11 cellular contexts compared by ENCODE assay signal in genomic region chrX:106959897-106960296, GRCh38. TPM values are rescaled to one million over a fixed set of nuclear protein-coding genes. Genes with fewer than 3 reads are reported as not detected.
DNase-seq lines count a peak whose midpoint lies in the region; TF ChIP-seq lines count a peak whose summit lies in the region.
"Had no signal": no experiment of that assay in that cellular context is flagged by ENCODE, and none has a peak within 500 bp of the region (broad histone marks: within the 10 kb centered on the region; RNA-seq: fewer than 3 reads in every experiment).

No MANE protein-coding gene starts in this region.

- H3K4me1 ChIP-seq in Caco-2, result peaks cover 11% of the 10 kb centered on the region
- H3K4me1 ChIP-seq in Loucy (ENCODE audit: insufficient read depth, low read length, poor library complexity, severe bottlenecking), result no peaks in the 10 kb centered on the region
- H3K4me1 ChIP-seq: HAP-1 had no signal

- peaks cover 48% of the 10 kb centered on the region for H3K36me3 Mint-ChIP-seq in Caco-2 (ENCODE audit: insufficient read depth, unreplicated experiment)
- peaks cover 7% of the 10 kb centered on the region for H3K36me3 Mint-ChIP-seq in chondrocyte (ENCODE audit: low read depth)

- no peaks in the 10 kb centered on the region for H3K27me3 ChIP-seq in Caco-2 (replicated peaks; ENCODE audit: control insufficient read depth, insufficient read depth, low read length)
- H3K27me3 ChIP-seq in Loucy (ENCODE audit: insufficient read depth, low read length, poor library complexity, severe bottlenecking), result no peaks in the 10 kb centered on the region
- H3K27me3 ChIP-seq: neutrophil had no signal

- peak; percentile 23 to 24 for TF ChIP-seq CTCF in Caco-2 (IDR thresholded peaks at IDR 0.05; ENCODE audit: insufficient read depth in 1 of 2, low read depth in 1 of 2, low read length in 1 of 2, severe bottlenecking in 1 of 2, unreplicated experiment in 1 of 2)
- TF ChIP-seq CTCF in Loucy (conservative IDR thresholded peaks at IDR 0.05; ENCODE audit: low read length), result peak; percentile 33; the same call in 1 of the 2 replicates
- peak; percentile 71 for TF ChIP-seq CTCF in chondrocyte (IDR thresholded peaks at IDR 0.05)

- no peaks in the 10 kb centered on the region for H3K9me3 ChIP-seq in Caco-2
- H3K9me3 ChIP-seq in Loucy (ENCODE audit: insufficient read depth, low read depth, low read length), result no peaks in the 10 kb centered on the region
- H3K9me3 ChIP-seq: HAP-1, neutrophil had no signal

- no peak overlapping the region for H3K9ac ChIP-seq in Loucy (ENCODE audit: low read depth, low read length, poor library complexity, severe bottlenecking)

- DNase-seq in Caco-2 (peak; percentile 38 to 49), chondrocyte (ENCODE audit: low spot score) (no peak), midbrain (lab: John Stamatoyannopoulos, UW) (peak; percentile 2), NCI-H1436 treated with DMSO at 0.1 percent for 48 hours (lab: John Stamatoyannopoulos, UW) (no peak), DMS153 treated with DMSO at 0.1 percent for 48 hours (lab: John Stamatoyannopoulos, UW; ENCODE audit: unreplicated experiment) (no peak)
- DNase-seq in stimulated activated CD4-positive, alpha-beta T cell treated with anti-CD3 and anti-CD28 coated beads, Interleukin-2, amount 100 ng/mL, for 24 hours, result no peak
- DNase-seq in stimulated activated CD4-positive, alpha-beta T cell treated with anti-CD3 and anti-CD28 coated beads, Interleukin-2, amount 100 ng/mL, for 48 hours, result no peak

- POLR2A ChIA-PET in Caco-2 (lab: Charles Lee), result no interaction called here

- CTCF ChIA-PET in Caco-2 (lab: Charles Lee), result interaction anchor here (0.6 to 2.2 kb wide), 11 partner anchors 27 to 267 kb away, joined by 3 to 58 read pairs (median 5); partner anchors contain the start of gene RIPPLY1

- H4K20me1 ChIP-seq in Loucy (ENCODE audit: insufficient read depth, low read length, poor library complexity, severe bottlenecking), result no peaks in the 10 kb centered on the region

- H3K9me2 ChIP-seq in Loucy (replicated peaks; ENCODE audit: low read depth, low read length), result no peaks in the 10 kb centered on the region

- H3K4me1 Mint-ChIP-seq in Caco-2 (ENCODE audit: low read depth, unreplicated experiment) (peaks cover 11% of the 10 kb centered on the region), chondrocyte (ENCODE audit: low read depth) (peaks cover 12% of the 10 kb centered on the region)

- intact Hi-C loops in Caco-2 (cut with micrococcal nuclease; ENCODE audit: unreplicated experiment), result loop anchor here (1.0 kb wide), 1 partner anchor 66 kb away; no protein-coding TSS in a partner anchor

- H3K79me2 ChIP-seq in Loucy (ENCODE audit: insufficient read depth, low read length), result no peaks in the 10 kb centered on the region

- H3K4me3 Mint-ChIP-seq in Caco-2 (ENCODE audit: unreplicated experiment) (no peak overlapping the region), chondrocyte (ENCODE audit: unreplicated experiment) (no peak overlapping the region)

- BruUV-seq in Caco-2 (replicated peaks; lab: Mats Ljungman, UMichigan), result no TSS peak

- no peaks in the 10 kb centered on the region for H3F3A ChIP-seq in Loucy (ENCODE audit: low read depth)

- H3K4me2 ChIP-seq in Loucy (ENCODE audit: low read depth, low read length, poor library complexity, severe bottlenecking), result no peak overlapping the region

- H3K9me3 Mint-ChIP-seq in Caco-2 (ENCODE audit: unreplicated experiment) (no peaks in the 10 kb centered on the region), chondrocyte (ENCODE audit: low read depth) (peaks cover 9% of the 10 kb centered on the region)

- H3K27ac Mint-ChIP-seq in Caco-2 (ENCODE audit: unreplicated experiment) (no peak overlapping the region), chondrocyte (ENCODE audit: unreplicated experiment) (no peak overlapping the region)

- H3K36me3 ChIP-seq in Caco-2 (ENCODE audit: control insufficient read depth, insufficient read depth, low read length) (no peaks in the 10 kb centered on the region), Loucy (ENCODE audit: insufficient read depth, low read length) (peaks cover 6% of the 10 kb centered on the region; the same call in 1 of the 2 replicates)
- H3K36me3 ChIP-seq: neutrophil had no signal

- H3K27me3 Mint-ChIP-seq in Caco-2 (ENCODE audit: insufficient read depth, unreplicated experiment), result no peaks in the 10 kb centered on the region
- H3K27me3 Mint-ChIP-seq in chondrocyte (ENCODE audit: low read depth), result no peaks in the 10 kb centered on the region

- H3K4me3 ChIP-seq in Caco-2 (ENCODE audit: low read depth, low read length) (no peak overlapping the region), Loucy (ENCODE audit: low read length, poor library complexity, severe bottlenecking) (no peak overlapping the region)
- H3K4me3 ChIP-seq: HAP-1, SK-N-MC had no signal

- H2AFZ ChIP-seq in Loucy (ENCODE audit: low read length), result no peak overlapping the region

RNA-seq across cellular contexts. Expression of gene CLDN2, which starts 39.7 kb away (rescaled TPM):
- total RNA-seq in Caco-2 (2022) (2.9 and 3.6 TPM in 2 replicates), chondrocyte (0.07 TPM in 1 of 3 replicates, not detected in the others)

RNA-seq across cellular contexts. Expression of gene MORC4, which starts 40.1 kb away (rescaled TPM):
- total RNA-seq in Caco-2 (2022), result 67.6 and 69.7 TPM in 2 replicates
- 31.2 to 35.6 TPM (median 33.8 TPM) in 3 replicates for total RNA-seq in chondrocyte

RNA-seq across cellular contexts. Expression of gene RIPPLY1, which starts 56.8 kb away (rescaled TPM):
- total RNA-seq in Caco-2 (2022) (not detected in 2 replicates), chondrocyte (not detected in 3 replicates)

Comparison
In these comparisons a context has a peak if more than half of its experiments do, and no peak if none do; other contexts are left out.
1. DNase-seq: peak in Caco-2 (2 of 2) and midbrain (single experiment); none in chondrocyte (single experiment), stimulated activated CD4-positive, alpha-beta T cell treated with anti-CD3 and anti-CD28 coated beads, Interleukin-2, amount 100 ng/mL, for 24 hours (0 of 2), NCI-H1436 treated with DMSO at 0.1 percent for 48 hours (single experiment), DMS153 treated with DMSO at 0.1 percent for 48 hours (single experiment) and stimulated activated CD4-positive, alpha-beta T cell treated with anti-CD3 and anti-CD28 coated beads, Interleukin-2, amount 100 ng/mL, for 48 hours (0 of 2).
2. Peak in every context shown above with its lines, with median percentiles within 50 percentile points of each other: CTCF ChIP-seq.